Comparison of ENCODE assay signal across 18 cellular contexts in genomic region chr16:71513302-71513701, GRCh38. TPM values are rescaled to one million over a fixed set of nuclear protein-coding genes. Genes with fewer than 3 reads are reported as not detected.
DNase-seq lines count a peak whose midpoint lies in the region; ATAC-seq, FAIRE-seq and TF ChIP-seq lines count a peak whose summit lies in the region.
"Had no signal": no experiment of that assay in that cellular context is flagged by ENCODE, and none has a peak within 500 bp of the region (broad histone marks: within the 10 kb centered on the region; RNA-seq: fewer than 3 reads in every experiment).

No MANE protein-coding gene starts in this region.

- no peaks in the 10 kb centered on the region for H3K27me3 ChIP-seq in astrocyte (ENCODE audit: insufficient read depth, low read length)
- no peaks in the 10 kb centered on the region for H3K27me3 ChIP-seq in pancreas
- peaks cover 12% of the 10 kb centered on the region for H3K27me3 ChIP-seq in A673 (replicated peaks; ENCODE audit: insufficient read depth, low read depth, low read length, poor library complexity)
- H3K27me3 ChIP-seq: BLaER1 had no signal

- H3K27me3 Mint-ChIP-seq in astrocyte (ENCODE audit: low read depth, unreplicated experiment): peaks cover 3% of the 10 kb centered on the region

- ATAC-seq in pancreas: no peak
- ATAC-seq in HG03108 (IDR thresholded peaks at IDR 0.05; ENCODE audit: unreplicated experiment): no peak
- ATAC-seq: A549 had no signal

- no TSS peak for BruUV-seq in A673 (replicated peaks; lab: Mats Ljungman, UMichigan)

- TF ChIP-seq CTCF in astrocyte (IDR thresholded peaks at IDR 0.05; ENCODE audit: insufficient read depth, low read depth, low read length) (no peak), pancreas (IDR thresholded peaks at IDR 0.05) (no peak), A673 (conservative IDR thresholded peaks at IDR 0.05; ENCODE audit: low read depth, low read length) (no peak)

- no peaks in the 10 kb centered on the region for H3K4me1 Mint-ChIP-seq in astrocyte (ENCODE audit: low read depth, unreplicated experiment)
- H3K4me1 Mint-ChIP-seq: CD14-positive monocyte; CD4-positive, alpha-beta memory T cell had no signal

- 71 to 91% methylated on average over 1 of the region's 1 CpG for WGBS in pancreas, 2 donors

- H3K36me3 Mint-ChIP-seq in astrocyte (ENCODE audit: low read depth, unreplicated experiment): peaks cover 2% of the 10 kb centered on the region
- H3K36me3 Mint-ChIP-seq: CD14-positive monocyte; CD4-positive, alpha-beta memory T cell had no signal

- no peak overlapping the region for H3K4me2 ChIP-seq in astrocyte (ENCODE audit: low read length)
- H3K4me2 ChIP-seq: A549, BLaER1 had no signal

- H3K79me2 ChIP-seq in astrocyte (ENCODE audit: insufficient read depth, low read length): no peaks in the 10 kb centered on the region

- FAIRE-seq in astrocyte (lab: Jason Lieb, UNC) (no peak), pancreas (lab: Jason Lieb, UNC) (no peak), HTR-8/SVneo (lab: Jason Lieb, UNC) (no peak)
- FAIRE-seq: A549, G401.6 had no signal

- H3K36me3 ChIP-seq in astrocyte (ENCODE audit: insufficient read depth, low read length) (no peaks in the 10 kb centered on the region), pancreas (no peaks in the 10 kb centered on the region), A673 (ENCODE audit: insufficient read depth, low read length, poor library complexity, severe bottlenecking) (no peaks in the 10 kb centered on the region)
- H3K36me3 ChIP-seq: BLaER1 had no signal

- no peak overlapping the region for H2AFZ ChIP-seq in astrocyte (ENCODE audit: low read depth, low read length)

- peak overlapping the region; percentile 11 for H3K27ac Mint-ChIP-seq in astrocyte (ENCODE audit: unreplicated experiment)
- H3K27ac Mint-ChIP-seq: CD4-positive, alpha-beta memory T cell had no signal

- no peak overlapping the region for H3K4me3 ChIP-seq in astrocyte (ENCODE audit: insufficient read depth, low read depth, low read length)
- no peak overlapping the region for H3K4me3 ChIP-seq in pancreas
- H3K4me3 ChIP-seq in A673 (ENCODE audit: low read depth, low read length, poor library complexity, severe bottlenecking): no peak overlapping the region
- H3K4me3 ChIP-seq: A549, BLaER1 had no signal

- no peak overlapping the region for H3K9ac ChIP-seq in astrocyte (ENCODE audit: low read length)
- H3K9ac ChIP-seq: BLaER1 had no signal

- POLR2A ChIA-PET in A673 (lab: Charles Lee; ENCODE audit: low non-redundant PET): no interaction called here

- H3K9me3 Mint-ChIP-seq in astrocyte (ENCODE audit: unreplicated experiment): no peaks in the 10 kb centered on the region
- H3K9me3 Mint-ChIP-seq: CD4-positive, alpha-beta memory T cell had no signal

- H4K20me1 ChIP-seq in astrocyte (ENCODE audit: insufficient read depth, low read length): no peaks in the 10 kb centered on the region
- H4K20me1 ChIP-seq: BLaER1 had no signal

- no peaks in the 10 kb centered on the region for H3K4me1 ChIP-seq in astrocyte (ENCODE audit: insufficient read depth, low read length)
- H3K4me1 ChIP-seq in pancreas: no peaks in the 10 kb centered on the region
- H3K4me1 ChIP-seq in A673 (ENCODE audit: insufficient read depth, low read length, poor library complexity, severe bottlenecking): no peaks in the 10 kb centered on the region
- H3K4me1 ChIP-seq: A549, BLaER1 had no signal

- intact Hi-C loops in pancreas (cut with DNase I) (no loop called here), A673 (cut with micrococcal nuclease; ENCODE audit: unreplicated experiment) (no loop called here)

- H3K27ac ChIP-seq in astrocyte (ENCODE audit: low read depth, low read length) (no peak overlapping the region), pancreas (peak overlapping the region in 3 of 4 donors; percentile 8 to 52 (median 34)), A673 (ENCODE audit: low read depth, low read length, poor library complexity, severe bottlenecking) (no peak overlapping the region)
- H3K27ac ChIP-seq: 22Rv1, A549, BLaER1 had no signal

- CTCF ChIA-PET in A673 (lab: Charles Lee): no interaction called here

- H3K9me3 ChIP-seq in astrocyte (ENCODE audit: insufficient read depth, low read depth, low read length) (no peaks in the 10 kb centered on the region), pancreas (no peaks in the 10 kb centered on the region), A673 (ENCODE audit: low read depth, low read length, poor library complexity, severe bottlenecking) (no peaks in the 10 kb centered on the region)
- H3K9me3 ChIP-seq: A549, BLaER1 had no signal

- no peak overlapping the region for H3K4me3 Mint-ChIP-seq in astrocyte (ENCODE audit: unreplicated experiment)
- H3K4me3 Mint-ChIP-seq: CD14-positive monocyte; CD4-positive, alpha-beta memory T cell had no signal

- DNase-seq in DMS53 (lab: John Stamatoyannopoulos, UW) (peak; percentile 51), DMS53 treated with DMSO at 0.1 percent for 48 hours (lab: John Stamatoyannopoulos, UW; ENCODE audit: unreplicated experiment) (no peak), astrocyte (ENCODE audit: low read depth) (no peak), kidney tubule cell (ENCODE audit: low spot score) (peak; percentile 34), pancreas (no peak), HTR-8/SVneo (ENCODE audit: insufficient read length, low spot score) (no peak), A673 (ENCODE audit: low spot score) (no peak)
- DNase-seq: CD4-positive, alpha-beta memory T cell; GOT3; H7; KG1 had no signal

RNA-seq across cellular contexts. Expression of gene CHST4, which starts 12.9 kb away (rescaled TPM):
- total RNA-seq in astrocyte (0.09 TPM in 1 of 2 replicates, not detected in the other), pancreas (10 to 100 TPM in 1 of 6 donors, 1 to 10 TPM in 5; 2.6 to 17.2 (median 5.3) TPM), A673 (2021) (not detected in 2 replicates)
- 1 to 10 TPM; 5.8 to 7.8 TPM for polyA plus RNA-seq in pancreas
- total RNA-seq: CD4-positive, alpha-beta memory T cell had no signal
- polyA plus RNA-seq: AG04450; CD14-positive monocyte; CD4-positive, alpha-beta memory T cell had no signal

RNA-seq across cellular contexts. Expression of gene ZNF19, which starts 24.2 kb away (rescaled TPM):
- total RNA-seq in astrocyte (2.8 and 2.9 TPM in 2 replicates), pancreas (1 to 10 TPM; 3.6 to 7.3 (median 4.9) TPM), A673 (2021) (2.6 and 3.1 TPM in 2 replicates)
- 1 to 10 TPM; 2.9 to 6.1 TPM for polyA plus RNA-seq in pancreas

RNA-seq across cellular contexts. Expression of gene ZNF23, which starts 51.3 kb away (rescaled TPM):
- total RNA-seq in astrocyte (10.9 and 12.4 TPM in 2 replicates), pancreas (1 to 10 TPM; 2.6 to 6.1 (median 4.0) TPM), A673 (2021) (10.2 and 10.9 TPM in 2 replicates)
- polyA plus RNA-seq in pancreas: 10 to 100 TPM in 1 of 2 donors, 1 to 10 TPM in 1; 8.2 to 14.5 TPM

Comparison
In these comparisons a context has a peak if more than half of its experiments do, and no peak if none do; other contexts are left out.
1. DNase-seq: peak in DMS53 (single experiment) and kidney tubule cell (single experiment); none in DMS53 treated with DMSO at 0.1 percent for 48 hours (single experiment), astrocyte (single experiment), pancreas (0 of 6), HTR-8/SVneo (single experiment) and A673 (single experiment).
2. H3K27ac ChIP-seq: peak in pancreas (3 of 4); none in astrocyte (single experiment) and A673 (single experiment).